In the genomic region with DNA sequence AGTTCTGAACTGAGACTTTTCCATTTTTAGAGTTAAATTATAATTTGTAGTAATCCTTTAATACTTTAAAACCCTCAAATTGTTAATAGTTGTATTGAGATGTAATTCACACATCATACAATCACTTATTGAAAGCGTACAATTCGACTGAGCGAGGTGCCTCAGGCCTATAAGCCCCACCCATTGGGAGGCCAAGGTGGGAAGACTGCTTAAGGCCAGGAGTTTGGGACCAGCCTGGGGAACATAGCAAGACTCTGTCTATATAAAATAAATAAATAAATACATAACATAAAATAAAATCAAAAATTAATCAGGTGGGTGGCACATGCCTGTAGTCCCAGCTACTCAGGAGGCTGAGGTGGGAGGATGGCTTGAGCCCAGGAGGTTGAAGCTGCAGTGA, we compare ENCODE assay signal across 26 cellular contexts.
DNase-seq lines count a peak whose midpoint lies in the region; ATAC-seq and TF ChIP-seq lines count a peak whose summit lies in the region.
"Had no signal": no experiment of that assay in that cellular context is flagged by ENCODE, and none has a peak within 500 bp of the region (broad histone marks: within the 10 kb centered on the region; RNA-seq: fewer than 3 reads in every experiment).

No MANE protein-coding gene starts in this region.

- H3K4me3 ChIP-seq in cardiac muscle cell (no peak overlapping the region), esophagus muscularis mucosa (peak overlapping the region in 3 of 4 donors; percentile 2 to 33 (median 3)), prostate gland (no peak overlapping the region), tibial artery (peak overlapping the region in 1 of 2 donors; percentile 30), spleen (no peak overlapping the region)
- H3K4me3 ChIP-seq: breast epithelium, PC-9 had no signal

- TF ChIP-seq CTCF in cardiac muscle cell (IDR thresholded peaks at IDR 0.05; ENCODE audit: low read depth, low read length) (no peak), esophagus muscularis mucosa (IDR thresholded peaks at IDR 0.05) (no peak), prostate gland (IDR thresholded peaks at IDR 0.05) (no peak), tibial artery (IDR thresholded peaks at IDR 0.05) (no peak), GM13977 (IDR thresholded peaks at IDR 0.05; ENCODE audit: extremely low read depth, insufficient read depth, missing control alignments) (no peak), spleen (IDR thresholded peaks at IDR 0.05 in 8 of 11, conservative IDR thresholded peaks at IDR 0.05 in 3 of 11) (no peak)

- TF ChIP-seq POLR2A in esophagus muscularis mucosa (IDR thresholded peaks at IDR 0.05; ENCODE audit: low read depth) (no peak), prostate gland (IDR thresholded peaks at IDR 0.05) (no peak), spleen (IDR thresholded peaks at IDR 0.05) (no peak)

- H3K36me3 ChIP-seq in cardiac muscle cell (no peaks in the 10 kb centered on the region), esophagus muscularis mucosa (no peaks in the 10 kb centered on the region), prostate gland (no peaks in the 10 kb centered on the region), tibial artery (no peaks in the 10 kb centered on the region), spleen (no peaks in the 10 kb centered on the region)
- H3K36me3 ChIP-seq: breast epithelium had no signal

- intact Hi-C loops in Right ventricle myocardium superior (cut with DNase I): no loop called here
- intact Hi-C loops in esophagus muscularis mucosa (cut with DNase I): no loop called here
- intact Hi-C loops in prostate gland (cut with DNase I): loop anchor here (2.0 kb wide), 1 partner anchor 48 kb away; no protein-coding TSS in a partner anchor
- intact Hi-C loops in tibial artery (cut with DNase I; ENCODE audit: low total_unique reads): no loop called here
- intact Hi-C loops in spleen (cut with DNase I; ENCODE audit: low total_unique reads): no loop called here

- H3K27me3 ChIP-seq in cardiac muscle cell: no peaks in the 10 kb centered on the region
- H3K27me3 ChIP-seq in esophagus muscularis mucosa: no peaks in the 10 kb centered on the region
- H3K27me3 ChIP-seq in prostate gland (replicated peaks; ENCODE audit: insufficient read depth): no peaks in the 10 kb centered on the region
- peaks cover 0 to 3% of the 10 kb centered on the region in 2 donors for H3K27me3 ChIP-seq in tibial artery
- peaks cover 0 to 4% (median 0%) of the 10 kb centered on the region in 7 donors for H3K27me3 ChIP-seq in spleen (replicated peaks in 1 of 7)
- H3K27me3 ChIP-seq: breast epithelium had no signal

- WGBS in esophagus muscularis mucosa: 64% methylated on average over 3 of the region's 3 CpGs
- 87% methylated on average over 3 of the region's 3 CpGs for WGBS in prostate gland
- WGBS in spleen, 5 donors: 95 to 98% (median 96%) methylated on average over 3 of the region's 3 CpGs

- no peak for ATAC-seq in Right ventricle myocardium superior (ENCODE audit: poor library complexity)
- ATAC-seq: HepG2, natural killer cell had no signal

- DNase-seq in cardiac muscle cell (ENCODE audit: low read depth in 1 of 2, low spot score in 1 of 2): no peak
- no peak for DNase-seq in Right ventricle myocardium superior
- no peak for DNase-seq in esophagus muscularis mucosa (ENCODE audit: extremely low spot score)
- no peak for DNase-seq in prostate gland (ENCODE audit: low spot score)
- no peak for DNase-seq in tibial artery
- no peak for DNase-seq in GM13977 (ENCODE audit: low spot score)
- no peak for DNase-seq in medulla oblongata (ENCODE audit: extremely low spot score)
- DNase-seq in spleen: no peak
- DNase-seq: 8988T; activated CD4-positive, alpha-beta memory T cell treated with anti-CD3 and anti-CD28 coated beads, Interleukin-2, amount 10 ng/mL, durations not matched to agents 7 days and 5 days; activated CD8-positive, alpha-beta memory T cell treated with anti-CD3 and anti-CD28 coated beads, Interleukin-2, amount 50 U/mL, for 48 hours; activated naive CD4-positive, alpha-beta T cell treated with Interleukin-2 at 50 U/mL for 16 hours; Caco-2; islet precursor cell; Karpas-422; natural killer cell; NCI-H1417 treated with DMSO at 0.1 percent for 48 hours; NCI-H2081 treated with DMSO at 0.1 percent for 48 hours; NCI-H226; occipital lobe; PC-9; stimulated activated CD4-positive, alpha-beta T cell treated with anti-CD3 and anti-CD28 coated beads, Interleukin-2, amount 100 ng/mL, for 24 hours; stimulated activated CD8-positive, alpha-beta memory T cell treated with anti-CD3 and anti-CD28 coated beads, Interleukin-4, amount 100 ng/mL, for 48 hours had no signal

- H3K9me3 ChIP-seq in cardiac muscle cell (ENCODE audit: low read depth) (no peaks in the 10 kb centered on the region), esophagus muscularis mucosa (no peaks in the 10 kb centered on the region), prostate gland (no peaks in the 10 kb centered on the region), tibial artery (no peaks in the 10 kb centered on the region), spleen (no peaks in the 10 kb centered on the region)
- H3K9me3 ChIP-seq: breast epithelium, Caco-2 had no signal

- in situ Hi-C loops in GM13977 (cut with MboI; ENCODE audit: low pct_unique_long_range_greater_than_20kb, low sequenced_read_pairs, unreplicated experiment): no loop called here

- H3K27ac ChIP-seq in cardiac muscle cell: peak overlapping the region; percentile 31
- peak overlapping the region; percentile 85 to 90 (median 88) for H3K27ac ChIP-seq in esophagus muscularis mucosa (replicated peaks in 1 of 4)
- peak overlapping the region; percentile 61 to 71 for H3K27ac ChIP-seq in prostate gland
- H3K27ac ChIP-seq in tibial artery: peak overlapping the region; percentile 53 to 58
- no peak overlapping the region for H3K27ac ChIP-seq in spleen
- H3K27ac ChIP-seq: breast epithelium, C4-2B, PC-9 had no signal

- no peak for TF ChIP-seq EP300 in esophagus muscularis mucosa (IDR thresholded peaks at IDR 0.05)

- H3K4me1 ChIP-seq in cardiac muscle cell (ENCODE audit: low read depth) (peaks cover 14% of the 10 kb centered on the region), esophagus muscularis mucosa (peaks cover 8 to 42% (median 37%) of the 10 kb centered on the region in 4 donors), prostate gland (replicated peaks) (no peaks in the 10 kb centered on the region), tibial artery (peaks cover 0 to 14% (median 3%) of the 10 kb centered on the region in 4 donors), spleen (no peaks in the 10 kb centered on the region)
- H3K4me1 ChIP-seq: breast epithelium, Caco-2 had no signal

Comparison
In these comparisons a context has a peak if more than half of its experiments do, and no peak if none do; other contexts are left out.
1. H3K27ac ChIP-seq: peak in cardiac muscle cell (single experiment), esophagus muscularis mucosa (4 of 4), prostate gland (2 of 2) and tibial artery (2 of 2); none in spleen (0 of 8).
2. H3K4me3 ChIP-seq: peak in esophagus muscularis mucosa (3 of 4); none in cardiac muscle cell (single experiment), prostate gland (0 of 2) and spleen (0 of 8).